In genomic region chr16:89246383-89246902, GRCh38 we compare ENCODE assay signal across 10 cellular contexts. TPM values are rescaled to one million over a fixed set of nuclear protein-coding genes. Genes with fewer than 3 reads are reported as not detected.
DNase-seq lines count a peak whose midpoint lies in the region; ATAC-seq, FAIRE-seq and TF ChIP-seq lines count a peak whose summit lies in the region.
"Had no signal": no experiment of that assay in that cellular context is flagged by ENCODE, and none has a peak within 500 bp of the region (broad histone marks: within the 10 kb centered on the region; RNA-seq: fewer than 3 reads in every experiment).

No MANE protein-coding gene starts in this region.

- no peaks in the 10 kb centered on the region for H3K9me3 ChIP-seq in A549
- peaks cover 0 to 11% of the 10 kb centered on the region in 2 experiments; a peak in 1 of 4 replicates for H3K9me3 ChIP-seq in HCT116 (ENCODE audit: control insufficient read depth in 1 of 2, insufficient read depth in 1 of 2, low read depth in 1 of 2, low read length in 2 of 2)
- H3K9me3 ChIP-seq in mesenchymal stem cell (ENCODE audit: control insufficient read depth, low read length), result no peaks in the 10 kb centered on the region
- no peaks in the 10 kb centered on the region for H3K9me3 ChIP-seq in pancreas

- no peak overlapping the region for H4K91ac ChIP-seq in mesenchymal stem cell (ENCODE audit: low read length)

- intact Hi-C loops in HCT116 (cut with micrococcal nuclease), result loop anchor here (10.0 kb wide), 1 partner anchor 78 kb away; no protein-coding TSS in a partner anchor
- intact Hi-C loops in pancreas (cut with DNase I), result no loop called here

- H3K36me3 ChIP-seq in HCT116 (ENCODE audit: control insufficient read depth in 1 of 2, insufficient read depth in 2 of 2, low read length in 2 of 2) (no peaks in the 10 kb centered on the region), brain microvascular endothelial cell (replicated peaks) (no peaks in the 10 kb centered on the region), mesenchymal stem cell (ENCODE audit: control insufficient read depth in 1 of 2, insufficient read depth in 2 of 2, low read depth in 1 of 2, low read length in 2 of 2) (no peaks in the 10 kb centered on the region), pancreas (no peaks in the 10 kb centered on the region)

- TSS peak; percentile 78 for BruUV-seq in HCT116 (replicated peaks; lab: Mats Ljungman, UMichigan)

- peak overlapping the region; percentile 86 for H3K4me2 ChIP-seq in A549
- peak overlapping the region; percentile 96 for H3K4me2 ChIP-seq in HCT116 (ENCODE audit: low read length)
- peak overlapping the region; percentile 72 for H3K4me2 ChIP-seq in mesenchymal stem cell (ENCODE audit: low read length, poor library complexity, severe bottlenecking)

- no peak overlapping the region for H3K18ac ChIP-seq in mesenchymal stem cell (ENCODE audit: low read depth in 1 of 2, low read length in 2 of 2)

- no peaks in the 10 kb centered on the region for H3K27me3 ChIP-seq in HCT116 (ENCODE audit: insufficient read depth, low read length)
- H3K27me3 ChIP-seq in brain microvascular endothelial cell (replicated peaks), result no peaks in the 10 kb centered on the region
- H3K27me3 ChIP-seq in mesenchymal stem cell (ENCODE audit: control insufficient read depth in 1 of 2, insufficient read depth in 1 of 2, low read length in 2 of 2), result no peaks in the 10 kb centered on the region
- H3K27me3 ChIP-seq in pancreas, result no peaks in the 10 kb centered on the region

- DNase-seq in A549 (ENCODE audit: low read depth in 1 of 2, low spot score in 1 of 2) (no peak), HCT116 (ENCODE audit: low read depth, low spot score) (no peak), brain microvascular endothelial cell (no peak), mesenchymal stem cell (no peak), pancreas (no peak), mesenteric fat pad (ENCODE audit: low spot score) (no peak), SK-N-DZ (ENCODE audit: low spot score) (no peak)
- no peak for DNase-seq in activated effector memory CD4-positive, alpha-beta T cell treated with Interleukin-2 at 50 U/mL for 16 hours
- DNase-seq: NCI-H187 treated with DMSO at 0.1 percent for 48 hours had no signal

- no peak overlapping the region for H3K23ac ChIP-seq in mesenchymal stem cell (ENCODE audit: low read length in 2 of 2)

- H3K4ac ChIP-seq in mesenchymal stem cell (ENCODE audit: low read depth in 1 of 2, low read length in 2 of 2), result no peak overlapping the region

- peaks cover 8% of the 10 kb centered on the region for H3K79me1 ChIP-seq in mesenchymal stem cell (replicated peaks; ENCODE audit: low read length, poor library complexity, severe bottlenecking)

- in situ Hi-C loops in brain microvascular endothelial cell (cut with HindIII; ENCODE audit: low pct_ligation_motif_present, low sequenced_read_pairs), result no loop called here

- H3K4me3 ChIP-seq in A549 (peak overlapping the region; percentile 53), HCT116 (replicated peaks in 1 of 2; ENCODE audit: low read depth in 1 of 2, low read length in 2 of 2) (peak overlapping the region; percentile 50 to 68), brain microvascular endothelial cell (ENCODE audit: low read depth, low read length) (peak overlapping the region; percentile 48), mesenchymal stem cell (ENCODE audit: insufficient read depth in 1 of 2, low read depth in 1 of 2, low read length in 2 of 2) (peak overlapping the region in 1 of 2 experiments; percentile 74), pancreas (peak overlapping the region in 2 of 4 donors; percentile 40 to 59)

- no peak for TF ChIP-seq RAD21 in A549 (conservative IDR thresholded peaks at IDR 0.05 in 1 of 2, IDR thresholded peaks at IDR 0.05 in 1 of 2)
- TF ChIP-seq RAD21 in HCT116 (IDR thresholded peaks at IDR 0.05; ENCODE audit: low read depth), result no peak

- no peaks in the 10 kb centered on the region for H4K20me1 ChIP-seq in HCT116 (ENCODE audit: insufficient read depth)

- RAD21 ChIA-PET in HCT116 (lab: Charles Lee; ENCODE audit: low non-redundant PET in 1 of 2, low total read pairs in 2 of 2, uncharacterized antibody in 2 of 2, unreplicated experiment in 2 of 2), result no interaction called here

- FAIRE-seq in A549 (lab: Jason Lieb, UNC), result no peak
- no peak for FAIRE-seq in pancreas (lab: Jason Lieb, UNC)

- no peak overlapping the region for H2BK120ac ChIP-seq in mesenchymal stem cell (ENCODE audit: low read depth, low read length)

- no peak overlapping the region for H2AFZ ChIP-seq in HCT116 (ENCODE audit: low read depth, low read length, poor library complexity, severe bottlenecking)
- no peak overlapping the region for H2AFZ ChIP-seq in mesenchymal stem cell (ENCODE audit: low read depth, low read length)

- H4K8ac ChIP-seq in mesenchymal stem cell (ENCODE audit: low read length), result peak overlapping the region; percentile 21

- CTCF ChIA-PET in A549 (lab: Yijun Ruan, JAX), result interaction anchor here (0.7 to 2.4 kb wide), 2 partner anchors 43 to 257 kb away, joined by 3 to 12 read pairs; no protein-coding TSS in a partner anchor
- CTCF ChIA-PET in HCT116 (lab: Charles Lee), result no interaction called here

- peak overlapping the region in 1 of 2 experiments; percentile 53 for H3K14ac ChIP-seq in mesenchymal stem cell (ENCODE audit: low read length in 2 of 2)

- no peaks in the 10 kb centered on the region for H3K4me1 ChIP-seq in A549
- H3K4me1 ChIP-seq in HCT116 (ENCODE audit: control insufficient read depth in 1 of 2, insufficient read depth in 2 of 2, low read length in 2 of 2), result peaks cover 7 to 18% of the 10 kb centered on the region in 2 experiments; a peak in 2 of 4 replicates
- H3K4me1 ChIP-seq in mesenchymal stem cell (ENCODE audit: control insufficient read depth, insufficient read depth, low read depth, low read length), result peaks cover 14% of the 10 kb centered on the region
- H3K4me1 ChIP-seq in pancreas, result peaks cover 0 to 4% (median 0%) of the 10 kb centered on the region in 3 donors

- TF ChIP-seq POLR2A in A549 (IDR thresholded peaks at IDR 0.05; ENCODE audit: low read length) (no peak), HCT116 (IDR thresholded peaks at IDR 0.05; ENCODE audit: borderline replicate concordance, extremely low read depth, insufficient read depth, insufficient read length) (no peak)

- H2BK15ac ChIP-seq in mesenchymal stem cell (ENCODE audit: low read depth, poor library complexity, severe bottlenecking), result no peak overlapping the region

- ATAC-seq in A549 (no peak), HCT116 (no peak), pancreas (no peak)

- H2BK12ac ChIP-seq in mesenchymal stem cell (ENCODE audit: low read length in 2 of 2), result no peak overlapping the region

- no peaks in the 10 kb centered on the region for H3K9me2 ChIP-seq in HCT116 (ENCODE audit: insufficient read depth)

- WGBS in A549 (ENCODE audit: missing lambda C conversion rate), result 81% methylated on average over 13 of the region's 13 CpGs
- 83% methylated on average over 13 of the region's 13 CpGs for WGBS in mesenchymal stem cell
- WGBS in pancreas, 2 donors, result 46 to 51% methylated on average over 13 of the region's 13 CpGs

- peaks cover 5% of the 10 kb centered on the region; the same call in 1 of the 2 replicates for H3K79me2 ChIP-seq in HCT116 (ENCODE audit: insufficient read depth, low read length)

- peak overlapping the region; percentile 84 to 92 for H3K27ac ChIP-seq in A549
- H3K27ac ChIP-seq in HCT116 (ENCODE audit: low read depth, low read length), result peak overlapping the region; percentile 77
- H3K27ac ChIP-seq in brain microvascular endothelial cell, result no peak overlapping the region
- H3K27ac ChIP-seq in mesenchymal stem cell (ENCODE audit: low read length, poor library complexity, severe bottlenecking), result no peak overlapping the region
- no peak overlapping the region for H3K27ac ChIP-seq in pancreas

- no peak for TF ChIP-seq EP300 in A549 (IDR thresholded peaks at IDR 0.05)

- H2BK5ac ChIP-seq in mesenchymal stem cell (ENCODE audit: low read depth, low read length, poor library complexity, severe bottlenecking), result no peak overlapping the region

- POLR2A ChIA-PET in A549 (lab: Yijun Ruan, JAX), result interaction anchor here (1.1 kb wide), 1 partner anchor 18 kb away, joined by 3 read pairs; no protein-coding TSS in a partner anchor
- POLR2A ChIA-PET in HCT116 (lab: Charles Lee), result interaction anchor here (0.7 to 1.3 kb wide), 4 partner anchors 18 to 88 kb away, joined by 3 read pairs; partner anchors contain the start of gene ZNF778

- TF ChIP-seq CTCF in A549 (IDR thresholded peaks at IDR 0.05) (no peak), HCT116 (IDR thresholded peaks at IDR 0.05 in 2 of 3, conservative IDR thresholded peaks at IDR 0.05 in 1 of 3; ENCODE audit: borderline replicate concordance in 1 of 3, insufficient read depth in 1 of 3, low read depth in 2 of 3, low read length in 2 of 3) (no peak), brain microvascular endothelial cell (IDR thresholded peaks at IDR 0.05; ENCODE audit: low read depth, low read length, missing control alignments) (peak; percentile 27), pancreas (IDR thresholded peaks at IDR 0.05) (no peak)

- no peak overlapping the region for H2AK5ac ChIP-seq in mesenchymal stem cell (ENCODE audit: low read length, severe bottlenecking)

- H3K9ac ChIP-seq in HCT116 (ENCODE audit: low read length), result peak overlapping the region; percentile 75
- peak overlapping the region; percentile 78 for H3K9ac ChIP-seq in mesenchymal stem cell (ENCODE audit: low read length)

RNA-seq across cellular contexts. Expression of gene ZNF778, which starts 28.9 kb away (rescaled TPM):
- polyA plus RNA-seq in A549 (2011; rRNA removed) (9.5 and 10.5 TPM in 2 replicates), A549 (2017; fragmentation: RNase III; extraction: RNeasy Plus Mini Kit Qiagen cat#74134 plus additional on column Dnase treatment) (5.8 to 7.0 TPM (median 7.0 TPM) in 3 replicates), pancreas (1 to 10 TPM; 1.2 to 3.3 TPM)
- polyA plus RNA-seq in A549 (2012; cell fraction: cytosol; rRNA removed), result 3.9 and 4.5 TPM in 2 replicates
- 2.6 and 3.2 TPM in 2 replicates for polyA plus RNA-seq in A549 (2012; cell fraction: nucleus; rRNA removed)
- polyA minus RNA-seq in A549 (2011; rRNA and poly(A)+ RNA removed), result 11.7 and 12.7 TPM in 2 replicates
- total RNA-seq in HCT116 (2021; ENCODE audit: unreplicated experiment) (19.5 TPM), pancreas (10 to 100 TPM in 1 of 6 donors, 1 to 10 TPM in 5; 4.9 to 10.3 (median 6.3) TPM), mesenteric fat pad (11.7 TPM)
- polyA plus RNA-seq in HCT116 (2012), result 8.8 and 9.6 TPM in 2 replicates
- polyA plus RNA-seq in mesenchymal stem cell (2013, experiment 1 of 2), result 3.8 TPM
- polyA plus RNA-seq in mesenchymal stem cell (2013, experiment 2 of 2), result 4.3 TPM
- polyA plus RNA-seq in SK-N-DZ (2014; cell fraction: cytosol; rRNA removed), result 6.4 and 9.0 TPM in 2 replicates
- 3.7 and 12.1 TPM in 2 replicates for polyA plus RNA-seq in SK-N-DZ (2014; cell fraction: nucleus; rRNA removed)

RNA-seq across cellular contexts. Expression of gene SLC22A31, which starts 46.1 kb away (rescaled TPM):
- polyA plus RNA-seq in A549 (2011; rRNA removed) (0.36 and 0.42 TPM in 2 replicates), A549 (2017; fragmentation: RNase III; extraction: RNeasy Plus Mini Kit Qiagen cat#74134 plus additional on column Dnase treatment) (0.77 to 1.1 TPM (median 0.98 TPM) in 3 replicates), pancreas (100 to 1,000 TPM in 1 of 2 donors, 1 to 10 TPM in 1; 3.8 to 131 TPM)
- 0.67 and 1.2 TPM in 2 replicates for polyA plus RNA-seq in A549 (2012; cell fraction: cytosol; rRNA removed)
- 15.1 and 16.4 TPM in 2 replicates for polyA plus RNA-seq in A549 (2012; cell fraction: nucleus; rRNA removed)
- 0.15 TPM in 1 of 2 replicates, not detected in the other for polyA minus RNA-seq in A549 (2011; rRNA and poly(A)+ RNA removed)
- total RNA-seq in HCT116 (2021; ENCODE audit: unreplicated experiment) (53.7 TPM), pancreas (10 to 100 TPM in 4 of 6 donors, 1 to 10 TPM in 1, under 1 TPM in 1; 0.37 to 49.7 (median 39.0) TPM), mesenteric fat pad (0.35 TPM)
- polyA plus RNA-seq in HCT116 (2012), result 33.6 and 34.3 TPM in 2 replicates
- 0.99 TPM for polyA plus RNA-seq in mesenchymal stem cell (2013, experiment 1 of 2)
- 1.00 TPM for polyA plus RNA-seq in mesenchymal stem cell (2013, experiment 2 of 2)
- polyA plus RNA-seq in SK-N-DZ (2014; cell fraction: cytosol; rRNA removed), result not detected in 2 replicates
- 0.49 and 2.2 TPM in 2 replicates for polyA plus RNA-seq in SK-N-DZ (2014; cell fraction: nucleus; rRNA removed)
- total RNA-seq: H4 had no signal

Comparison
In these comparisons a context has a peak if more than half of its experiments do, and no peak if none do; other contexts are left out.
1. H3K27ac ChIP-seq: peak in A549 (2 of 2) and HCT116 (single experiment); none in brain microvascular endothelial cell (single experiment), mesenchymal stem cell (single experiment) and pancreas (0 of 4).
2. Of the 6 proteins assayed by ChIP-seq in both A549 and HCT116: peak only in A549: MAX; only in HCT116: none; in both: none; in neither: 5.
3. Peak in every context shown above with its lines, with median percentiles within 50 percentile points of each other: H3K4me2 ChIP-seq.